ENCODE assay signal across 13 cellular contexts in genomic region chr1:180842052-180842451, GRCh38.
DNase-seq lines count a peak whose midpoint lies in the region; ATAC-seq, FAIRE-seq and TF ChIP-seq lines count a peak whose summit lies in the region.
"Had no signal": no experiment of that assay in that cellular context is flagged by ENCODE, and none has a peak within 500 bp of the region (broad histone marks: within the 10 kb centered on the region; RNA-seq: fewer than 3 reads in every experiment).

No MANE protein-coding gene starts in this region.

- H4K20me1 ChIP-seq in K562 (replicated peaks; ENCODE audit: control insufficient read depth, insufficient read depth, low read length) = no peaks in the 10 kb centered on the region

- no peak overlapping the region for H3K4me2 ChIP-seq in K562 (ENCODE audit: insufficient read depth, low read length)

- no peak overlapping the region for H3K9ac ChIP-seq in K562 (ENCODE audit: insufficient read depth in 1 of 2, low read depth in 2 of 2, low read length in 2 of 2)

- no peaks in the 10 kb centered on the region for H3K4me1 ChIP-seq in K562 (replicated peaks in 1 of 2; ENCODE audit: control insufficient read depth in 2 of 2, insufficient read depth in 2 of 2, low read length in 2 of 2)
- H3K4me1 ChIP-seq: BE2C, gastroesophageal sphincter, lower lobe of right lung had no signal

- intact Hi-C loops in K562 (cut with micrococcal nuclease) = no loop called here

- no peak overlapping the region for H3K27ac ChIP-seq in AG04450 (ENCODE audit: low read depth, low read length)
- no peak overlapping the region for H3K27ac ChIP-seq in K562 (ENCODE audit: extremely low read depth, low read depth, low read length)
- H3K27ac ChIP-seq in layer of hippocampus (ENCODE audit: low read depth, low read length) = peak overlapping the region; percentile 10
- no peak overlapping the region for H3K27ac ChIP-seq in coronary artery
- H3K27ac ChIP-seq: gastroesophageal sphincter, lower lobe of right lung, tibial artery had no signal

- peaks cover 11% of the 10 kb centered on the region; the same call in 1 of the 3 replicates for H3K36me3 ChIP-seq in K562 (ENCODE audit: control insufficient read depth, insufficient read depth, low read length)
- H3K36me3 ChIP-seq: BE2C, gastroesophageal sphincter, lower lobe of right lung, tibial artery had no signal

- TF ChIP-seq RAD21 in K562 (CRISPR knock-in tag; conservative IDR thresholded peaks at IDR 0.05 in 1 of 2, IDR thresholded peaks at IDR 0.05 in 1 of 2) = no peak

- no peaks in the 10 kb centered on the region for H3K9me1 ChIP-seq in K562 (ENCODE audit: control insufficient read depth, insufficient read depth, low read length)

- H2AFZ ChIP-seq in K562 (ENCODE audit: low read depth, low read length) = no peak overlapping the region

- in situ Hi-C loops in K562 (cut with MboI) = no loop called here

- no peak for TF ChIP-seq POLR2A in K562 (conservative IDR thresholded peaks at IDR 0.05)

- H3K4me3 ChIP-seq in AG04450 (ENCODE audit: low read depth, low read length) = no peak overlapping the region
- H3K4me3 ChIP-seq in K562 = no peak overlapping the region
- H3K4me3 ChIP-seq in coronary artery = no peak overlapping the region
- H3K4me3 ChIP-seq: gastroesophageal sphincter, lower lobe of right lung, tibial artery had no signal

- CTCF ChIA-PET in AG04450 (lab: Charles Lee) = interaction anchor here (0.7 to 2.3 kb wide), 4 partner anchors 11 to 309 kb away, joined by 3 to 8 read pairs (median 6); no protein-coding TSS in a partner anchor
- CTCF ChIA-PET in K562 (lab: Yijun Ruan, JAX; ENCODE audit: low intra/inter-chr PET ratio) = no interaction called here

- DNase-seq in AG04450 (ENCODE audit: low read depth, low spot score) (peak; percentile 53), HS-27A (ENCODE audit: low read depth) (peak; percentile 22), K562 (ENCODE audit: extremely low read depth in 1 of 4, low spot score in 3 of 4) (no peak), coronary artery (ENCODE audit: low spot score) (no peak), NCI-H2171 (lab: John Stamatoyannopoulos, UW) (no peak)
- DNase-seq: BE2C, lower lobe of right lung, RPMI8226, tibial artery had no signal

- BruUV-seq in K562 (replicated peaks; lab: Mats Ljungman, UMichigan) = no TSS peak

- FAIRE-seq in K562 (lab: Jason Lieb, UNC) = no peak

- 19% methylated on average over 1 of the region's 1 CpG for WGBS in K562 (ENCODE audit: insufficient coverage, low coverage, missing lambda C conversion rate)

- no peak for TF ChIP-seq CTCF in AG04450 (IDR thresholded peaks at IDR 0.05; ENCODE audit: low read depth, low read length)
- TF ChIP-seq CTCF in K562 (IDR thresholded peaks at IDR 0.05 in 2 of 3, conservative IDR thresholded peaks at IDR 0.05 in 1 of 3; ENCODE audit: insufficient read depth in 2 of 3, low read depth in 1 of 3, low read length in 3 of 3) = no peak
- no peak for TF ChIP-seq CTCF in coronary artery (IDR thresholded peaks at IDR 0.05)

- H3K9me3 ChIP-seq in AG04450 (ENCODE audit: control insufficient read depth, insufficient read depth, low read length) (peaks cover 4% of the 10 kb centered on the region; the same call in 1 of the 2 replicates), K562 (replicated peaks; ENCODE audit: control insufficient read depth, insufficient read depth, low read depth, low read length) (no peaks in the 10 kb centered on the region)
- H3K9me3 ChIP-seq: BE2C, gastroesophageal sphincter, lower lobe of right lung, tibial artery had no signal

- no peak for TF ChIP-seq EP300 in K562 (IDR thresholded peaks at IDR 0.05; ENCODE audit: low read length)

- H3K27me3 ChIP-seq in AG04450 (ENCODE audit: control insufficient read depth, insufficient read depth, low read length) (no peaks in the 10 kb centered on the region), K562 (ENCODE audit: control insufficient read depth in 2 of 2, insufficient read depth in 2 of 2, low read length in 2 of 2) (no peaks in the 10 kb centered on the region), layer of hippocampus (ENCODE audit: control insufficient read depth, insufficient read depth, low read length) (no peaks in the 10 kb centered on the region)
- H3K27me3 ChIP-seq: BE2C, gastroesophageal sphincter, tibial artery had no signal

- ATAC-seq in K562 (no peak), GM19035 (IDR thresholded peaks at IDR 0.05; ENCODE audit: unreplicated experiment) (no peak), GM19351 (IDR thresholded peaks at IDR 0.05; ENCODE audit: unreplicated experiment) (no peak)
- ATAC-seq: gastroesophageal sphincter, lower lobe of right lung had no signal

- no peaks in the 10 kb centered on the region for H3K79me2 ChIP-seq in K562 (ENCODE audit: control insufficient read depth, insufficient read depth, low read length)

- POLR2A ChIA-PET in AG04450 (lab: Yijun Ruan, JAX) = no interaction called here
- POLR2A ChIA-PET in K562 (lab: Yijun Ruan, JAX) = interaction anchor here (0.6 to 1.3 kb wide), 3 partner anchors 8 to 326 kb away, joined by 3 read pairs; no protein-coding TSS in a partner anchor

TF ChIP-seq in K562, 482 proteins besides CTCF, POLR2A, EP300 and RAD21:
- TF ChIP-seq RFX1 (IDR thresholded peaks at IDR 0.05) = peak; percentile 90
- TF ChIP-seq CREM (IDR thresholded peaks at IDR 0.05; ENCODE audit: low read depth) = no peak
- no peak for TF ChIP-seq JUN (IDR thresholded peaks at IDR 0.05; ENCODE audit: borderline replicate concordance, low read depth, low read length)
- TF ChIP-seq JUN (CRISPR knock-in tag; IDR thresholded peaks at IDR 0.05; ENCODE audit: borderline replicate concordance) = no peak
- no peak for TF ChIP-seq ZFX (CRISPR knock-in tag; IDR thresholded peaks at IDR 0.05)
- no peak for TF ChIP-seq RNF219 (CRISPR knock-in tag; IDR thresholded peaks at IDR 0.05)
- no peak for TF ChIP-seq ELF4 (CRISPR knock-in tag; IDR thresholded peaks at IDR 0.05)
- no peak for TF ChIP-seq ZEB2 (IDR thresholded peaks at IDR 0.05)
- TF ChIP-seq ESRRA (IDR thresholded peaks at IDR 0.05; ENCODE audit: borderline replicate concordance, low read depth) = no peak
- TF ChIP-seq RFX7 (CRISPR knock-in tag; IDR thresholded peaks at IDR 0.05) = no peak
- TF ChIP-seq SP2 (IDR thresholded peaks at IDR 0.05; ENCODE audit: extremely low read depth, low read depth, low read length, poor library complexity, severe bottlenecking) = no peak
- no peak for TF ChIP-seq NONO (IDR thresholded peaks at IDR 0.05; ENCODE audit: low read depth in 2 of 2, low read length in 1 of 2)
- no peak for TF ChIP-seq ZNF197 (CRISPR knock-in tag; IDR thresholded peaks at IDR 0.05; ENCODE audit: low read depth)
- TF ChIP-seq SMC3 (conservative IDR thresholded peaks at IDR 0.05; ENCODE audit: insufficient read depth, low read depth, low read length) = no peak
- TF ChIP-seq SNRNP70 (optimal IDR thresholded peaks at IDR 0.05; ENCODE audit: low read depth, low read length) = no peak
- TF ChIP-seq POLR2H (tag; IDR thresholded peaks at IDR 0.05; ENCODE audit: low read depth) = 0 out of 2 replicates have a peak, but pooled peaks have one; percentile 21
- no peak for TF ChIP-seq BCL6 (CRISPR knock-in tag; IDR thresholded peaks at IDR 0.05)
- TF ChIP-seq ZNF740 (CRISPR knock-in tag; IDR thresholded peaks at IDR 0.05) = no peak
- no peak for TF ChIP-seq ZNF740 (tag; IDR thresholded peaks at IDR 0.05)
- no peak for TF ChIP-seq MAX (CRISPR knock-in tag; IDR thresholded peaks at IDR 0.05)
TF ChIP-seq in K562: peak in this region for 2.

Comparison
In these comparisons a context has a peak if more than half of its experiments do, and no peak if none do; other contexts are left out.
1. DNase-seq: peak in AG04450 (single experiment) and HS-27A (single experiment); none in K562 (0 of 4), coronary artery (single experiment) and NCI-H2171 (single experiment).